ENCODE assay signal across 1 cellular context in genomic region chr12:29780084-29780483, GRCh38.
TF ChIP-seq lines count a peak whose summit lies in the region.

No MANE protein-coding gene starts in this region.

TF ChIP-seq in SK-N-SH, 30 proteins besides CTCF, POLR2A, EP300 and RAD21 (continued from another document):
- no peak for TF ChIP-seq MEF2A (IDR thresholded peaks at IDR 0.05; ENCODE audit: borderline replicate concordance, low read depth)
- no peak for TF ChIP-seq TEAD4 (IDR thresholded peaks at IDR 0.05; ENCODE audit: borderline replicate concordance, insufficient read depth)
- TF ChIP-seq EZH2phosphoT487 (IDR thresholded peaks at IDR 0.05; ENCODE audit: borderline replicate concordance, low read depth) = no peak
- no peak for TF ChIP-seq GABPA (IDR thresholded peaks at IDR 0.05; ENCODE audit: low read depth)
- no peak for TF ChIP-seq NRF1 (IDR thresholded peaks at IDR 0.05; ENCODE audit: low read depth, low read length)
- TF ChIP-seq POLR2AphosphoS5 (IDR thresholded peaks at IDR 0.05; ENCODE audit: low read depth, low read length) = no peak
- TF ChIP-seq USF1 (IDR thresholded peaks at IDR 0.05; ENCODE audit: borderline replicate concordance, low read depth) = no peak
